ENCODE assay signal across 25 cellular contexts in the genomic region with DNA sequence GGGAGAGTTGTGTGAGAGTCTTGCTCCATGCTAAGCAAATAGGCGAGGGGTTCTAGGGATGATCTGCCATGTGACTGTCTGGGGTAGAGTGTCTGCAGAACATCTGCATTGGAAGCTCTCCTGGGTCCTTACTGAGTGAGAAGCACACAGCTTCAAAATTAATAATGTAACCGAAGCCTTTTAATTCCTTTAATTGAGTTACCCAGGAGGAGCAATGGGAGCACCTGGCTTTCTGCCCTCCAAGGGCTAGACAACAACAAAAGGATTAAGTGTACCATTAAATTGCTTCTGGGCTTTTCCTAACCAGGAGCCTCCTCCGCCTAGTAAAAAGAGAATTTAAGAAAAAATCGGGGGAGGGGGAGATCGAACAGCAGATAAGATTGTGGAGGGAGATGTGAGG.
"Had no signal": no experiment of that assay in that cellular context is flagged by ENCODE, and none has a peak within 500 bp of the region (broad histone marks: within the 10 kb centered on the region; RNA-seq: fewer than 3 reads in every experiment).

No MANE protein-coding gene starts in this region.

- H3K4me1 ChIP-seq: gastroesophageal sphincter, right lobe of liver, thyroid gland, upper lobe of right lung had no signal

- H3K4me3 ChIP-seq: gastroesophageal sphincter, ovary, right lobe of liver, skin epidermis, thyroid gland, upper lobe of right lung had no signal

- H3K9me3 ChIP-seq: ovary, thyroid gland, upper lobe of right lung had no signal

- H3K36me3 ChIP-seq: brain microvascular endothelial cell, gastroesophageal sphincter, ovary, right lobe of liver, thyroid gland, upper lobe of right lung, WERI-Rb-1 had no signal

- DNase-seq: activated CD4-positive, alpha-beta T cell treated with anti-CD3 and anti-CD28 coated beads for 48 hours; activated CD4-positive, alpha-beta T cell treated with anti-CD3 and anti-CD28 coated beads, Interleukin-2, amount 50 U/mL, for 48 hours; activated CD8-positive, alpha-beta memory T cell treated with anti-CD3 and anti-CD28 coated beads, Interleukin-2, amount 50 U/mL, for 4 hours; activated effector memory CD4-positive, alpha-beta T cell treated with anti-CD3 and anti-CD28 coated beads, Interleukin-2, amount 50 U/mL, for 16 hours; activated naive CD4-positive, alpha-beta T cell treated with anti-CD3 and anti-CD28 coated beads for 36 hours; activated naive CD8-positive, alpha-beta T cell treated with anti-CD3 and anti-CD28 coated beads, Interleukin-2, amount 10 ng/mL, durations not matched to agents 7 days and 5 days; activated T-cell treated with anti-CD3 and anti-CD28 coated beads, Interleukin-2, amount 50 U/mL, for 1 hour; amniotic stem cell; brain microvascular endothelial cell; head of caudate nucleus; immature natural killer cell; kidney; left colon; naive B cell; nephron progenitor cell; ovary; right lobe of liver; stimulated activated CD4-positive, alpha-beta T cell treated with anti-CD3 and anti-CD28 coated beads, Interleukin-12 subunit alpha, Interleukin-12 subunit beta, amount 100 ng/mL, for 4 hours; stimulated activated CD4-positive, alpha-beta T cell treated with anti-CD3 and anti-CD28 coated beads, Interleukin-4, amount 100 ng/mL, for 1 hour; T1000; thyroid gland; upper lobe of right lung; WERI-Rb-1 had no signal

- H3K27ac ChIP-seq: brain microvascular endothelial cell, ovary, right lobe of liver, skin epidermis, thyroid gland, upper lobe of right lung, WERI-Rb-1 had no signal

- H3K27me3 ChIP-seq: brain microvascular endothelial cell, gastroesophageal sphincter, ovary, right lobe of liver, thyroid gland, upper lobe of right lung had no signal
